Comparison of ENCODE assay signal across 27 cellular contexts in the genomic region with DNA sequence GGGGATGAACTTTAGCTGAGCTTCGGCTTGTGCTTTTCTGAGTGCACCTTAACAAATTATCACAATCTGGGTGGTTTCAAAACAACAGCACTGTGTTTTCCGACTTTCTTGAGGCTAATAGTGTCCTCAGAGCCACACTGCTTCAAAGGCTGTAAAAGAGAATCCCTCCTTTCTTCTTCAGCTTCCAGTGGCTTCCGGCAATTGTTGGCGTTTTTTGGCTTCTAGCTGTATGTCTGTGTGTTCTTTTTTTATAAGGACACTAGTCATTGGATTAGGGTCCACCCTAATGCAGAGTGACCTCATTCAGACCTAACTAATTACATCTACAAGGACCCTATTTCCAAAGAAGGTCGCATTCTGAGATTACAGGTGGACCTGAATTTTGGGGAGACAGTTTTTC. TPM values are rescaled to one million over a fixed set of nuclear protein-coding genes. Genes with fewer than 3 reads are reported as not detected.
DNase-seq lines count a peak whose midpoint lies in the region; ATAC-seq, FAIRE-seq and TF ChIP-seq lines count a peak whose summit lies in the region.
"Had no signal": no experiment of that assay in that cellular context is flagged by ENCODE, and none has a peak within 500 bp of the region (broad histone marks: within the 10 kb centered on the region; RNA-seq: fewer than 3 reads in every experiment).

No MANE protein-coding gene starts in this region.

- no peak overlapping the region for H3K18ac ChIP-seq in H9 (ENCODE audit: insufficient read length, low read depth, low read length)

- peaks cover 38 to 53% of the 10 kb centered on the region in 2 experiments for H3K4me1 Mint-ChIP-seq in H9

- no peak overlapping the region for H3T11ph ChIP-seq in H9 (ENCODE audit: low read length)

- H4K8ac ChIP-seq in H9 (replicated peaks; ENCODE audit: insufficient read length, low read depth, low read length), result no peak overlapping the region

- H2AK5ac ChIP-seq in H9 (ENCODE audit: insufficient read length, low read length), result no peak overlapping the region

- H3K23ac ChIP-seq in H9 (ENCODE audit: insufficient read length, low read depth, low read length), result no peak overlapping the region

- H3K79me1 ChIP-seq in H9 (ENCODE audit: insufficient read depth, low read depth, low read length, poor library complexity, severe bottlenecking), result no peaks in the 10 kb centered on the region

- no peak for TF ChIP-seq CTCF in H9 (conservative IDR thresholded peaks at IDR 0.05)

- H2BK20ac ChIP-seq in H9 (ENCODE audit: low read depth, low read length, poor library complexity, severe bottlenecking), result no peak overlapping the region

- H3K4me3 ChIP-seq in right cardiac atrium (ENCODE audit: low read length), result no peak overlapping the region
- H3K4me3 ChIP-seq: ascending aorta had no signal

- H3K9me3 Mint-ChIP-seq in H9, result peaks cover 0 to 2% of the 10 kb centered on the region in 2 experiments; a peak in 2 of 5 replicates
- H3K9me3 Mint-ChIP-seq: activated naive CD4-positive, alpha-beta T cell treated with anti-CD3 and anti-CD28 coated beads for 36 hours; activated T-cell treated with anti-CD3 and anti-CD28 coated beads, Interleukin-2, amount 50 U/mL, for 24 hours; stimulated activated naive CD8-positive, alpha-beta T cell treated with anti-CD3 and anti-CD28 coated beads, Interleukin-15, Interleukin-2, amounts not matched to agents 100 ng/mL and 50 ng/mL, for 24 hours; T-helper 2 cell treated with Interferon-gamma antibody and Interleukin-4, amounts not matched to agents 5 μg/mL and 100 μg/mL, for 36 hours had no signal

- no peak overlapping the region for H3K27ac ChIP-seq in H9 (ENCODE audit: insufficient read length, low read depth, low read length)
- H3K27ac ChIP-seq in caudate nucleus (ENCODE audit: low read depth, low read length), result peak overlapping the region; percentile 62
- H3K27ac ChIP-seq in right cardiac atrium (ENCODE audit: low read length), result peak overlapping the region; percentile 75
- H3K27ac ChIP-seq: foreskin keratinocyte had no signal

- no peaks in the 10 kb centered on the region; the same call in 1 of the 2 replicates for H3K79me2 ChIP-seq in H9 (ENCODE audit: insufficient read depth, low read length)

- H3K36me3 Mint-ChIP-seq in H9 (ENCODE audit: insufficient read depth in 1 of 3, low read depth in 3 of 3), result peaks cover 0 to 12% (median 4%) of the 10 kb centered on the region in 3 experiments; a peak in 4 of 7 replicates
- H3K36me3 Mint-ChIP-seq: CD14-positive monocyte had no signal

- no peak overlapping the region for H2BK12ac ChIP-seq in H9 (ENCODE audit: insufficient read length, low read depth, low read length)

- no peak overlapping the region for H3K9ac ChIP-seq in H9 (ENCODE audit: extremely low read depth, insufficient read length, low read length)

- WGBS in H9 (ENCODE audit: extremely low coverage, insufficient read length, low lambda C conversion rate), result no CpG with 5 or more reads among the region's 5 CpGs
- WGBS in right cardiac atrium, result 63% methylated on average over 5 of the region's 5 CpGs

- H3K14ac ChIP-seq in H9 (ENCODE audit: insufficient read depth, low read length), result no peak overlapping the region

- no peak overlapping the region for H3K4ac ChIP-seq in H9 (ENCODE audit: low read depth, low read length)

- no peak overlapping the region for H2AFZ ChIP-seq in H9 (ENCODE audit: low read length)

- H3K4me3 Mint-ChIP-seq in H9, result no peak overlapping the region
- H3K4me3 Mint-ChIP-seq: activated CD8-positive, alpha-beta T cell treated with anti-CD3 and anti-CD28 coated beads, Interleukin-2, amount 10 ng/mL, durations not matched to agents 7 days and 5 days; activated naive CD4-positive, alpha-beta T cell treated with anti-CD3 and anti-CD28 coated beads for 36 hours; activated T-cell treated with anti-CD3 and anti-CD28 coated beads, Interleukin-2, amount 50 U/mL, for 24 hours; CD14-positive monocyte; stimulated activated naive CD8-positive, alpha-beta T cell treated with anti-CD3 and anti-CD28 coated beads, Interleukin-15, Interleukin-2, amounts not matched to agents 100 ng/mL and 50 ng/mL, for 24 hours; T-helper 2 cell treated with Interferon-gamma antibody and Interleukin-4, amounts not matched to agents 5 μg/mL and 100 μg/mL, for 36 hours had no signal

- H4K5ac ChIP-seq in H9 (ENCODE audit: insufficient read length, low read depth, low read length), result no peak overlapping the region

- H2BK120ac ChIP-seq in H9 (ENCODE audit: low read depth, low read length, poor library complexity, severe bottlenecking), result no peak overlapping the region

- H3K56ac ChIP-seq in H9 (ENCODE audit: insufficient read length, low read depth, low read length), result no peak overlapping the region

- no peak for TF ChIP-seq POLR2A in GM12891 (IDR thresholded peaks at IDR 0.05; ENCODE audit: low read depth, low read length)

- intact Hi-C loops in right cardiac atrium (cut with DNase I) (no loop called here), sciatic nerve (cut with DNase I) (no loop called here)

- H3K27me3 ChIP-seq in H9 (ENCODE audit: insufficient read depth, low read length), result no peaks in the 10 kb centered on the region
- no peaks in the 10 kb centered on the region for H3K27me3 ChIP-seq in right cardiac atrium (ENCODE audit: control insufficient read depth, insufficient read depth)
- H3K27me3 ChIP-seq: ascending aorta, foreskin keratinocyte had no signal

- ATAC-seq in right cardiac atrium (peak in 1 of 2 donors; percentile 43), sciatic nerve (peak; percentile 31), GM19397 (IDR thresholded peaks at IDR 0.05; ENCODE audit: unreplicated experiment) (no peak)
- ATAC-seq: activated CD8-positive, alpha-beta T cell treated with anti-CD3 and anti-CD28 coated beads, Interleukin-2, amount 10 ng/mL, durations not matched to agents 7 days and 5 days; foreskin keratinocyte had no signal

- no peaks in the 10 kb centered on the region for H3K27me3 Mint-ChIP-seq in H9 (ENCODE audit: low read depth)

- no peaks in the 10 kb centered on the region for H3K23me2 ChIP-seq in H9 (ENCODE audit: insufficient read length, low read depth, low read length, poor library complexity, severe bottlenecking)

- no peak overlapping the region for H3K4me2 ChIP-seq in H9 (ENCODE audit: insufficient read depth, insufficient read length, low read length)

- H2BK5ac ChIP-seq in H9 (ENCODE audit: insufficient read length, low read length), result no peak overlapping the region

- no peaks in the 10 kb centered on the region for H3K9me3 ChIP-seq in H9 (ENCODE audit: control insufficient read depth, low read depth, low read length)
- H3K9me3 ChIP-seq in right cardiac atrium (ENCODE audit: control insufficient read depth, low read length), result no peaks in the 10 kb centered on the region
- H3K9me3 ChIP-seq: ascending aorta had no signal

- H4K20me1 ChIP-seq in H9 (ENCODE audit: control insufficient read depth, insufficient read depth, insufficient read length), result no peaks in the 10 kb centered on the region

- H4K91ac ChIP-seq in H9 (ENCODE audit: insufficient read length, low read depth, low read length), result no peak overlapping the region

- H2BK15ac ChIP-seq in H9 (ENCODE audit: low read depth, low read length), result no peak overlapping the region

- H3K4me1 ChIP-seq in H9 (ENCODE audit: insufficient read depth, low read length) (no peaks in the 10 kb centered on the region; the same call in 1 of the 2 replicates), right cardiac atrium (ENCODE audit: control insufficient read depth, insufficient read depth, low read length) (peaks cover 21% of the 10 kb centered on the region)
- H3K4me1 ChIP-seq: ascending aorta had no signal

- FAIRE-seq in GM12891 (lab: Jason Lieb, UNC), result no peak
- FAIRE-seq: endometrium, G401.6, H54 had no signal

- DNase-seq in H9 (no peak), caudate nucleus (lab: John Stamatoyannopoulos, UW) (no peak), right cardiac atrium (no peak), sciatic nerve (ENCODE audit: low spot score) (no peak), GM12891 (ENCODE audit: insufficient read length, low spot score) (no peak), NCI-H1092 treated with DMSO at 0.1 percent for 48 hours (lab: John Stamatoyannopoulos, UW) (no peak)
- DNase-seq in effector CD8-positive, alpha-beta T cell (lab: John Stamatoyannopoulos, UW), result no peak
- DNase-seq: activated CD4-positive, CD25-positive, alpha-beta regulatory T cell; activated CD8-positive, alpha-beta T cell treated with anti-CD3 and anti-CD28 coated beads, Interleukin-2, amount 10 ng/mL, durations not matched to agents 7 days and 5 days; activated naive CD4-positive, alpha-beta T cell treated with anti-CD3 and anti-CD28 coated beads for 36 hours; activated T-cell treated with anti-CD3 and anti-CD28 coated beads, Interleukin-2, amount 50 U/mL, for 24 hours; foreskin keratinocyte; NCI-H1436; NCI-H2171; NCI-H526 treated with DMSO at 0.1 percent for 48 hours; stimulated activated CD4-positive, alpha-beta T cell treated with anti-CD3 and anti-CD28 coated beads, Interleukin-2, amount 100 ng/mL, for 24 hours had no signal

- H3K27ac Mint-ChIP-seq in H9, result peak overlapping the region; percentile 89 to 92 (median 91); a peak in 6 of 7 replicates
- H3K27ac Mint-ChIP-seq: activated CD8-positive, alpha-beta T cell treated with anti-CD3 and anti-CD28 coated beads, Interleukin-2, amount 10 ng/mL, durations not matched to agents 7 days and 5 days; activated naive CD4-positive, alpha-beta T cell treated with anti-CD3 and anti-CD28 coated beads for 36 hours; activated T-cell treated with anti-CD3 and anti-CD28 coated beads, Interleukin-2, amount 50 U/mL, for 24 hours; CD14-positive monocyte; stimulated activated naive CD8-positive, alpha-beta T cell treated with anti-CD3 and anti-CD28 coated beads, Interleukin-15, Interleukin-2, amounts not matched to agents 100 ng/mL and 50 ng/mL, for 24 hours; T-helper 2 cell treated with Interferon-gamma antibody and Interleukin-4, amounts not matched to agents 5 μg/mL and 100 μg/mL, for 36 hours had no signal

TF ChIP-seq in GM12891, 5 proteins besides CTCF, POLR2A, EP300 and RAD21:
- no peak for TF ChIP-seq POLR2AphosphoS5 (IDR thresholded peaks at IDR 0.05; ENCODE audit: low read depth, low read length)
- no peak for TF ChIP-seq TAF1 (IDR thresholded peaks at IDR 0.05; ENCODE audit: low read depth, low read length)
- TF ChIP-seq SPI1 (IDR thresholded peaks at IDR 0.05; ENCODE audit: low read depth, low read length), result no peak
- no peak for TF ChIP-seq POU2F2 (IDR thresholded peaks at IDR 0.05; ENCODE audit: low read depth, low read length)
- no peak for TF ChIP-seq PAX5 (IDR thresholded peaks at IDR 0.05; ENCODE audit: insufficient read depth, low read length, severe bottlenecking)

RNA-seq across cellular contexts. Expression of a gene that starts 30.6 kb away (rescaled TPM):
- total RNA-seq in H9 (2021), result 20.7 and 22.6 TPM in 2 replicates
- total RNA-seq in right cardiac atrium, result 10 to 100 TPM; 17.3 to 24.0 (median 20.3) TPM
- polyA plus RNA-seq in right cardiac atrium, result 7.5 TPM
- total RNA-seq in sciatic nerve, result 65.1 TPM
- polyA plus RNA-seq in GM12891 (2012; ENCODE audit: low read depth, missing spikeins), result 0.45 TPM
- polyA plus RNA-seq: CD14-positive monocyte had no signal

RNA-seq across cellular contexts. Expression of a gene that starts 36.7 kb away (rescaled TPM):
- total RNA-seq in H9 (2021), result not detected in 2 replicates
- total RNA-seq in right cardiac atrium, result not detected
- not detected for polyA plus RNA-seq in right cardiac atrium
- not detected for total RNA-seq in sciatic nerve
- not detected for polyA plus RNA-seq in GM12891 (2012; ENCODE audit: low read depth, missing spikeins)
- total RNA-seq: activated CD8-positive, alpha-beta T cell treated with anti-CD3 and anti-CD28 coated beads, Interleukin-2, amount 10 ng/mL, durations not matched to agents 7 days and 5 days; activated naive CD4-positive, alpha-beta T cell treated with anti-CD3 and anti-CD28 coated beads for 36 hours; ascending aorta; chondrocyte; foreskin keratinocyte; omental fat pad had no signal
- polyA plus RNA-seq: AG04450, CD14-positive monocyte, foreskin keratinocyte had no signal
